Comparison of ENCODE assay signal across 8 cellular contexts in the genomic region with DNA sequence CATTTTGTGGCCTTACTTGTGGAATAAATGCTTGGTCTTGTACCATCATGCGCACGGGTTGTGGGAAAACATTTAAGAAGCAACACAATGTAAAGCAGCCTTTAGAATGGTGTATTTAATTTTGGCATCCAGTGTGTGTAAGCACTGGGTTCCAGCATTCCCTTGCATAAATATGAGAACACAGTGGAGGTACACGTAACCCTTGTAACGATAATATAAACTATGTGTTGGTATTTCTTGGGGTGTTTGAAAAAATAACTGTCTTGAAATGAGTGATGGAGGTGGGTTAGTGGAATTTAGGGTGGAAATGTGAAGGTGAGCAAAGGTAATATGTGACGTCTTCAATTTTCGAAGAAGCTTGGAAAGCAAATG. TPM values are rescaled to one million over a fixed set of nuclear protein-coding genes. Genes with fewer than 3 reads are reported as not detected.
DNase-seq lines count a peak whose midpoint lies in the region; ATAC-seq and TF ChIP-seq lines count a peak whose summit lies in the region.

No MANE protein-coding gene starts in this region.

- H2AFZ ChIP-seq in OCI-LY1 (ENCODE audit: low read length) (no peak overlapping the region), neural progenitor cell (replicated peaks) (no peak overlapping the region)

- H3K9me2 ChIP-seq in OCI-LY1 (ENCODE audit: low read depth, low read length): no peaks in the 10 kb centered on the region

- peaks cover 3% of the 10 kb centered on the region for H3K36me3 Mint-ChIP-seq in neural progenitor cell

- H4K20me1 ChIP-seq in OCI-LY1 (ENCODE audit: insufficient read depth, low read length): no peaks in the 10 kb centered on the region
- H4K20me1 ChIP-seq in neural progenitor cell (ENCODE audit: low read depth): peaks cover 41% of the 10 kb centered on the region

- DNase-seq in neural progenitor cell (ENCODE audit: low spot score) (no peak), NCI-H82 treated with DMSO at 0.1 percent for 48 hours (lab: John Stamatoyannopoulos, UW; ENCODE audit: unreplicated experiment) (no peak)

- ATAC-seq in GM19324 (IDR thresholded peaks at IDR 0.05; ENCODE audit: low FRiP score, unreplicated experiment) (no peak), HG02642 (IDR thresholded peaks at IDR 0.05; ENCODE audit: poor library complexity, unreplicated experiment) (no peak), GM18858 (IDR thresholded peaks at IDR 0.05; ENCODE audit: unreplicated experiment) (no peak)

- H3K36me3 ChIP-seq in OCI-LY1 (ENCODE audit: insufficient read depth, low read length) (no peaks in the 10 kb centered on the region), endocrine pancreas (ENCODE audit: control insufficient read depth, insufficient read depth, low read length) (no peaks in the 10 kb centered on the region), neural progenitor cell (no peaks in the 10 kb centered on the region)

- H3K27ac Mint-ChIP-seq in neural progenitor cell: peak overlapping the region; percentile 4

- peak overlapping the region; percentile 92 for H3K4me3 Mint-ChIP-seq in neural progenitor cell

- TF ChIP-seq CTCF in C4-2B (conservative IDR thresholded peaks at IDR 0.05) (no peak), OCI-LY1 (IDR thresholded peaks at IDR 0.05; ENCODE audit: low read length) (no peak), neural progenitor cell (IDR thresholded peaks at IDR 0.05) (no peak)

- no peaks in the 10 kb centered on the region for H3K9me3 Mint-ChIP-seq in neural progenitor cell

- H3K4me1 ChIP-seq in OCI-LY1 (ENCODE audit: insufficient read depth, low read length, severe bottlenecking): peaks cover 17% of the 10 kb centered on the region
- peaks cover 12% of the 10 kb centered on the region for H3K4me1 ChIP-seq in endocrine pancreas (ENCODE audit: control insufficient read depth, insufficient read depth, low read length)
- H3K4me1 ChIP-seq in neural progenitor cell: peaks cover 58% of the 10 kb centered on the region

- peaks cover 41% of the 10 kb centered on the region for H3K4me1 Mint-ChIP-seq in neural progenitor cell

- H3F3A ChIP-seq in OCI-LY1 (ENCODE audit: insufficient read depth, low read length) (no peaks in the 10 kb centered on the region), neural progenitor cell (ENCODE audit: low read depth) (peaks cover 42% of the 10 kb centered on the region)

- peaks cover 11% of the 10 kb centered on the region for H3K27me3 Mint-ChIP-seq in neural progenitor cell (ENCODE audit: insufficient read depth, low read depth)

- H3K9me3 ChIP-seq in OCI-LY1 (ENCODE audit: low read length) (no peaks in the 10 kb centered on the region), endocrine pancreas (ENCODE audit: control insufficient read depth, low read length) (no peaks in the 10 kb centered on the region), neural progenitor cell (ENCODE audit: low read depth) (no peaks in the 10 kb centered on the region)

- H3K9ac ChIP-seq in OCI-LY1 (ENCODE audit: low read length): peak overlapping the region; percentile 69; the same call in 1 of the 2 replicates
- no peak overlapping the region for H3K9ac ChIP-seq in endocrine pancreas (ENCODE audit: control insufficient read depth, insufficient read depth, low read length)
- H3K9ac ChIP-seq in neural progenitor cell: peak overlapping the region; percentile 39

- peak overlapping the region; percentile 69 for H3K4me2 ChIP-seq in OCI-LY1 (ENCODE audit: low read length)
- peak overlapping the region; percentile 87 for H3K4me2 ChIP-seq in neural progenitor cell

- H3K27ac ChIP-seq in C4-2B: peak overlapping the region; percentile 80
- peak overlapping the region; percentile 42 for H3K27ac ChIP-seq in OCI-LY1 (ENCODE audit: low read depth, low read length, poor library complexity, severe bottlenecking)
- H3K27ac ChIP-seq in neural progenitor cell: peak overlapping the region; percentile 74

- H3K79me2 ChIP-seq in OCI-LY1 (ENCODE audit: insufficient read depth, low read length) (peaks cover 46% of the 10 kb centered on the region), neural progenitor cell (ENCODE audit: low read depth) (peaks cover 64% of the 10 kb centered on the region)

- peak overlapping the region; percentile 63 for H3K4me3 ChIP-seq in OCI-LY1 (ENCODE audit: low read depth, low read length, poor library complexity, severe bottlenecking)
- peak overlapping the region; percentile 52 for H3K4me3 ChIP-seq in endocrine pancreas (ENCODE audit: control insufficient read depth, insufficient read depth, low read length)
- peak overlapping the region; percentile 91 for H3K4me3 ChIP-seq in neural progenitor cell

- H3K27me3 ChIP-seq in OCI-LY1 (ENCODE audit: insufficient read depth, low read length): no peaks in the 10 kb centered on the region
- H3K27me3 ChIP-seq in endocrine pancreas (ENCODE audit: control insufficient read depth, insufficient read depth, low read length): no peaks in the 10 kb centered on the region
- peaks cover 13% of the 10 kb centered on the region for H3K27me3 ChIP-seq in neural progenitor cell

RNA-seq across cellular contexts. Expression of a gene that starts 2.1 kb away (rescaled TPM):
- 98.7 and 180 TPM in 2 replicates for total RNA-seq in neural progenitor cell (ENCODE audit: low replicate concordance)
